ENCODE assay signal across 15 cellular contexts in the genomic region with DNA sequence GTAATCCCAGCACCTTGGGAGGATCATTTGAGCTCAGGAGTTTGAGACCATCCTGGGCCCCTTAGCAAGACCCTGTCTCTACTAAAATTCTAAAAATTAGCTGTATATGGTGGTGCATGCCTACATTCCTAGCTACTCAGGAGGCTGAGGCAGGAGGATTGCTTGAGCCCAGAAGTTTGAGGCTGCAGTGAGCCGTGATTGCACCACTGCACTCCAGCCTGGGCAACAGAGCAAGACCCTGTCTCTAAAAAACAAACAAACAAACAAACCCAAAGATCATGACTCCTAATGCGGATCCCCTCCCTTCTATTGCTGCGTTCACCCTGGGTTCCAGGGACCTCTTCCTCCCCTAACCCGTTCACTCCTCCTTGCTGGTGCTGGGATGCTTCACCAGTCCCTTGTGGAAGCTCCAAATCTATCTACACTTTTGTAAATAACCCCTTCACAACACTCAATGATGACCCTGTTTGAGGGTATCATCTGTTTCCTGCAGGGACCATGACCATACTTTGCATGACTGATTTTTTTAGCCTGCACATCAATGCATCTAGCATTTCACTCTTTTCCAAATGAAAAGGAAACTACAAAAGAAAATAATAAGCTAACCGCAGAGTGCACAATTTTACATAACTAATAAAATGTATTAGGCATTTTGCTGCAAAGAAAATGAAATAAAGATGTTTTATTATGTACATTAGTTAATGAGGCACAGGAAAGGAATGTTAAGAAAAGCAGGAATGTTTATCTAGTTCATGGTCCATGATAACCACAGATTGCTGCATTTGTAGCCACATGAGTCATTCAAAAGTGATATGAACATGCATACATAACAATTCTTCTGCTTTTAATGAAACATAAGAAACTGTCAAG. TPM values are rescaled to one million over a fixed set of nuclear protein-coding genes. Genes with fewer than 3 reads are reported as not detected.
A peak's percentile ranks its signal among the peaks of the same experiment; 100 is the strongest.
DNase-seq lines count a peak whose midpoint lies in the region; ATAC-seq and TF ChIP-seq lines count a peak whose summit lies in the region.
"Had no signal": no experiment of that assay in that cellular context is flagged by ENCODE, and none has a peak within 500 bp of the region (broad histone marks: within the 10 kb centered on the region; RNA-seq: fewer than 3 reads in every experiment).

No MANE protein-coding gene starts in this region.

- peaks cover 2% of the 10 kb centered on the region for H3K36me3 Mint-ChIP-seq in chondrocyte (ENCODE audit: low read depth)
- H3K36me3 Mint-ChIP-seq in mesothelial cell of epicardium = peaks cover 14% of the 10 kb centered on the region
- no peaks in the 10 kb centered on the region for H3K36me3 Mint-ChIP-seq in activated naive CD8-positive, alpha-beta T cell treated with anti-CD3 and anti-CD28 coated beads, Interleukin-2, amount 50 U/mL, for 24 hours (ENCODE audit: low read depth)
- H3K36me3 Mint-ChIP-seq: naive B cell had no signal

- peak; percentile 75 for DNase-seq in Caki2 (ENCODE audit: low read depth)
- peak; percentile 93 for DNase-seq in M059J (ENCODE audit: low read depth)
- no peak for DNase-seq in chondrocyte (ENCODE audit: low spot score)
- DNase-seq in mesothelial cell of epicardium (ENCODE audit: low spot score in 2 of 2, unreplicated experiment in 2 of 2) = no peak
- no peak for DNase-seq in activated naive CD8-positive, alpha-beta T cell treated with anti-CD3 and anti-CD28 coated beads, Interleukin-2, amount 50 U/mL, for 24 hours
- DNase-seq in NCI-H187 (lab: John Stamatoyannopoulos, UW) = no peak
- no peak for DNase-seq in T-helper 1 cell
- DNase-seq: caudate nucleus; DND-41; naive B cell; NCI-H1105 treated with DMSO at 0.1 percent for 48 hours; stimulated activated naive CD4-positive, alpha-beta T cell; T1000 had no signal

- no peak for ATAC-seq in GM19452 (IDR thresholded peaks at IDR 0.05; ENCODE audit: unreplicated experiment)
- ATAC-seq in activated naive CD8-positive, alpha-beta T cell treated with anti-CD3 and anti-CD28 coated beads, Interleukin-2, amount 50 U/mL, for 24 hours = no peak
- ATAC-seq: GM23338 had no signal

- H3K27me3 Mint-ChIP-seq in chondrocyte (ENCODE audit: low read depth) (no peaks in the 10 kb centered on the region), mesothelial cell of epicardium (ENCODE audit: low read depth) (no peaks in the 10 kb centered on the region)
- H3K27me3 Mint-ChIP-seq in activated naive CD8-positive, alpha-beta T cell treated with anti-CD3 and anti-CD28 coated beads, Interleukin-2, amount 50 U/mL, for 24 hours = peaks cover 13% of the 10 kb centered on the region

- H3K4me3 Mint-ChIP-seq in chondrocyte (ENCODE audit: unreplicated experiment) = no peak overlapping the region
- no peak overlapping the region for H3K4me3 Mint-ChIP-seq in mesothelial cell of epicardium
- no peak overlapping the region for H3K4me3 Mint-ChIP-seq in activated naive CD8-positive, alpha-beta T cell treated with anti-CD3 and anti-CD28 coated beads, Interleukin-2, amount 50 U/mL, for 24 hours
- H3K4me3 Mint-ChIP-seq: GM23338, naive B cell had no signal

- in situ Hi-C loops in Caki2 (cut with HindIII; ENCODE audit: low pct_unique_long_range_greater_than_20kb, low sequenced_read_pairs) = no loop called here

- TF ChIP-seq CTCF in chondrocyte (IDR thresholded peaks at IDR 0.05) (no peak), mesothelial cell of epicardium (IDR thresholded peaks at IDR 0.05; ENCODE audit: unreplicated experiment) (no peak)

- peak overlapping the region; percentile 43 for H3K27ac Mint-ChIP-seq in chondrocyte (ENCODE audit: unreplicated experiment)
- peak overlapping the region; percentile 70 for H3K27ac Mint-ChIP-seq in mesothelial cell of epicardium
- no peak overlapping the region for H3K27ac Mint-ChIP-seq in activated naive CD8-positive, alpha-beta T cell treated with anti-CD3 and anti-CD28 coated beads, Interleukin-2, amount 50 U/mL, for 24 hours
- H3K27ac Mint-ChIP-seq: GM23338, naive B cell had no signal

- H3K9me3 Mint-ChIP-seq in chondrocyte (ENCODE audit: low read depth) (peaks cover 18% of the 10 kb centered on the region), mesothelial cell of epicardium (peaks cover 26% of the 10 kb centered on the region)
- no peaks in the 10 kb centered on the region for H3K9me3 Mint-ChIP-seq in activated naive CD8-positive, alpha-beta T cell treated with anti-CD3 and anti-CD28 coated beads, Interleukin-2, amount 50 U/mL, for 24 hours
- H3K9me3 Mint-ChIP-seq: GM23338 had no signal

- H3K4me1 Mint-ChIP-seq in chondrocyte (ENCODE audit: low read depth) = peaks cover 35% of the 10 kb centered on the region
- peaks cover 31% of the 10 kb centered on the region for H3K4me1 Mint-ChIP-seq in mesothelial cell of epicardium
- no peaks in the 10 kb centered on the region for H3K4me1 Mint-ChIP-seq in activated naive CD8-positive, alpha-beta T cell treated with anti-CD3 and anti-CD28 coated beads, Interleukin-2, amount 50 U/mL, for 24 hours
- H3K4me1 Mint-ChIP-seq: GM23338, naive B cell had no signal

RNA-seq across cellular contexts. Expression of a gene that starts 30.5 kb away (rescaled TPM):
- total RNA-seq in Caki2 (2014; rRNA removed; shearing (Covaris generic); ENCODE audit: low replicate concordance) = 0.20 and 0.29 TPM in 2 replicates
- 0.32 and 1.6 TPM in 2 replicates for total RNA-seq in M059J (2014; rRNA removed; shearing (Covaris generic))
- total RNA-seq in chondrocyte = not detected in 3 replicates
- total RNA-seq in mesothelial cell of epicardium = 0.76 to 1.5 TPM (median 1.0 TPM) in 3 replicates

Comparison
In these comparisons a context has a peak if more than half of its experiments do, and no peak if none do; other contexts are left out.
1. DNase-seq: peak in Caki2 (single experiment) and M059J (single experiment); none in chondrocyte (single experiment), mesothelial cell of epicardium (0 of 2), activated naive CD8-positive, alpha-beta T cell treated with anti-CD3 and anti-CD28 coated beads, Interleukin-2, amount 50 U/mL, for 24 hours (single experiment), NCI-H187 (0 of 2) and T-helper 1 cell (0 of 5).